In genomic region chr5:174272671-174273070, GRCh38 we compare ENCODE assay signal across 25 cellular contexts.
DNase-seq lines count a peak whose midpoint lies in the region; ATAC-seq, FAIRE-seq and TF ChIP-seq lines count a peak whose summit lies in the region.
"Had no signal": no experiment of that assay in that cellular context is flagged by ENCODE, and none has a peak within 500 bp of the region (broad histone marks: within the 10 kb centered on the region; RNA-seq: fewer than 3 reads in every experiment).

No MANE protein-coding gene starts in this region.

- no peak for TF ChIP-seq POLR2A in GM12892 (IDR thresholded peaks at IDR 0.05; ENCODE audit: low read depth, low read length)

- peak; percentile 11 for ATAC-seq in GM19452 (IDR thresholded peaks at IDR 0.05; ENCODE audit: unreplicated experiment)
- ATAC-seq in HG02763 (IDR thresholded peaks at IDR 0.05; ENCODE audit: unreplicated experiment), result peak; percentile 12
- peak; percentile 24 for ATAC-seq in HG03439 (IDR thresholded peaks at IDR 0.05; ENCODE audit: unreplicated experiment)
- no peak for ATAC-seq in GM18861 (IDR thresholded peaks at IDR 0.05; ENCODE audit: unreplicated experiment)
- ATAC-seq: activated CD8-positive, alpha-beta T cell treated with anti-CD3 and anti-CD28 coated beads for 36 hours; heart right ventricle; left lobe of liver had no signal

- FAIRE-seq in GM12892 (lab: Jason Lieb, UNC), result peak; percentile 84
- FAIRE-seq: A204.1 had no signal

- DNase-seq in GM12892 (ENCODE audit: insufficient read length), result no peak
- no peak for DNase-seq in MV-4-11 (lab: John Stamatoyannopoulos, UW)
- no peak for DNase-seq in stimulated activated naive CD4-positive, alpha-beta T cell treated with Interleukin-2 at 50 U/mL for 16 hours (lab: John Stamatoyannopoulos, UW)
- no peak for DNase-seq in DMS 273 (lab: John Stamatoyannopoulos, UW; ENCODE audit: unreplicated experiment)
- DNase-seq: activated CD4-positive, CD25-positive, alpha-beta regulatory T cell; activated CD8-positive, alpha-beta T cell treated with anti-CD3 and anti-CD28 coated beads for 36 hours; activated naive CD4-positive, alpha-beta T cell treated with Interleukin-2 at 50 U/mL for 16 hours; activated T-cell treated with anti-CD3 and anti-CD28 coated beads, Interleukin-2, amount 50 U/mL, for 1 hour; anterior cingulate cortex; Caco-2; dermis blood vessel endothelial cell; H9; heart right ventricle; Kasumi-1; NCI-H1092 treated with DMSO at 0.1 percent for 48 hours; NCI-H524; sigmoid colon; substantia nigra; T1000 had no signal
